In the genomic region with DNA sequence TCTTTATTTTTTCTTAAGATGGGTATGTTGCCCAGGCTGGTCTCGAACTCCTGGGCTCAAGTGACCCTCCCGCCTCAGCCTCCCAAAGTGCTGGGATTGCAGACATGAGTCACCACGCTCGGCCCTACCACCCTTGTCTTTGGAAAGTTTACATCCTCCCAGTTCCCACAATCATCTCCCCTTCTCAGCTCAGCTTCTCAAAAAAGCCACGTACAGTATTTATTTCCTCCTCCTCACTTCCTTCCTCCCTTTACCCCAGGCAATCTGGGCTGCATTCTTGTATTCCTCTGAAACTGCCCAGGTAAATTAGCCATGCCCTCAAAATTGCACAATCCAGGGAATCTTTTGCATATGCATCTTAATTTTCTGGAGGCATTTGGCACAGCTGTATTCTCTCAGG, we compare ENCODE assay signal across 13 cellular contexts. TPM values are rescaled to one million over a fixed set of nuclear protein-coding genes. Genes with fewer than 3 reads are reported as not detected.
DNase-seq lines count a peak whose midpoint lies in the region; ATAC-seq, FAIRE-seq and TF ChIP-seq lines count a peak whose summit lies in the region.
"Had no signal": no experiment of that assay in that cellular context is flagged by ENCODE, and none has a peak within 500 bp of the region (broad histone marks: within the 10 kb centered on the region; RNA-seq: fewer than 3 reads in every experiment).

No MANE protein-coding gene starts in this region.

- CTCF ChIA-PET in CD4-positive, alpha-beta T cell (lab: Charles Lee): no interaction called here

- in situ Hi-C loops in ACHN (cut with HindIII; ENCODE audit: low pct_ligation_motif_present, low pct_unique_long_range_greater_than_20kb, low sequenced_read_pairs): no loop called here

- no peak overlapping the region for H3K4me3 ChIP-seq in astrocyte (ENCODE audit: insufficient read depth, low read depth, low read length)

- DNase-seq in CD4-positive, alpha-beta T cell: no peak
- no peak for DNase-seq in astrocyte (ENCODE audit: low read depth)
- DNase-seq in naive B cell: no peak
- no peak for DNase-seq in ACHN
- DNase-seq in occipital lobe (lab: John Stamatoyannopoulos, UW): no peak
- DNase-seq in SHP77 treated with DMSO at 0.1 percent for 48 hours (lab: John Stamatoyannopoulos, UW): no peak
- no peak for DNase-seq in superior temporal gyrus (ENCODE audit: extremely low spot score)
- DNase-seq: activated T-cell treated with anti-CD3 and anti-CD28 coated beads, Interleukin-2, amount 50 U/mL, for 72 hours; HCEC 1CT; nephron progenitor cell had no signal

- no peaks in the 10 kb centered on the region for H3K27me3 ChIP-seq in CD4-positive, alpha-beta T cell (ENCODE audit: control insufficient read depth, insufficient read depth, low read length)
- no peaks in the 10 kb centered on the region for H3K27me3 ChIP-seq in astrocyte (ENCODE audit: insufficient read depth, low read length)

- peak overlapping the region; percentile 18 for H3K27ac Mint-ChIP-seq in CD4-positive, alpha-beta T cell
- H3K27ac Mint-ChIP-seq in astrocyte (ENCODE audit: unreplicated experiment): peak overlapping the region; percentile 22
- peak overlapping the region in 4 of 6 donors; percentile 1 to 90 (median 84) for H3K27ac Mint-ChIP-seq in naive B cell
- H3K27ac Mint-ChIP-seq: nephron progenitor cell had no signal

- no peaks in the 10 kb centered on the region for H3K36me3 ChIP-seq in astrocyte (ENCODE audit: insufficient read depth, low read length)

- H3K4me3 Mint-ChIP-seq in CD4-positive, alpha-beta T cell: peak overlapping the region; percentile 2
- no peak overlapping the region for H3K4me3 Mint-ChIP-seq in astrocyte (ENCODE audit: unreplicated experiment)
- peak overlapping the region in 4 of 8 donors; percentile 1 to 56 (median 17) for H3K4me3 Mint-ChIP-seq in naive B cell
- H3K4me3 Mint-ChIP-seq: activated T-cell treated with anti-CD3 and anti-CD28 coated beads, Interleukin-2, amount 50 U/mL, for 72 hours; nephron progenitor cell had no signal

- peaks cover 15% of the 10 kb centered on the region for H3K4me1 Mint-ChIP-seq in CD4-positive, alpha-beta T cell (ENCODE audit: low read depth)
- peaks cover 10% of the 10 kb centered on the region for H3K4me1 Mint-ChIP-seq in astrocyte (ENCODE audit: low read depth, unreplicated experiment)
- peaks cover 16 to 27% (median 20%) of the 10 kb centered on the region in 3 donors for H3K4me1 Mint-ChIP-seq in naive B cell

- no peaks in the 10 kb centered on the region for H4K20me1 ChIP-seq in astrocyte (ENCODE audit: insufficient read depth, low read length)

- no peaks in the 10 kb centered on the region for H3K36me3 Mint-ChIP-seq in CD4-positive, alpha-beta T cell (ENCODE audit: low read depth)
- H3K36me3 Mint-ChIP-seq in astrocyte (ENCODE audit: low read depth, unreplicated experiment) (no peaks in the 10 kb centered on the region), naive B cell (no peaks in the 10 kb centered on the region)

- POLR2A ChIA-PET in CD4-positive, alpha-beta T cell (lab: Charles Lee): no interaction called here

- no peaks in the 10 kb centered on the region for H3K79me2 ChIP-seq in astrocyte (ENCODE audit: insufficient read depth, low read length)

- intact Hi-C loops in CD4-positive, alpha-beta T cell (cut with DNase I, micrococcal nuclease): loop anchor here in 1 of 2 experiments (10.0 kb wide), 1 partner anchor 66 kb away; no protein-coding TSS in a partner anchor

- no peak for FAIRE-seq in astrocyte (lab: Jason Lieb, UNC)
- FAIRE-seq: RCC 7860 had no signal

- TF ChIP-seq RAD21 in Ishikawa (IDR thresholded peaks at IDR 0.05; ENCODE audit: low read depth): no peak

- no peak overlapping the region for H3K9ac ChIP-seq in astrocyte (ENCODE audit: low read length)

- no peak for ATAC-seq in CD4-positive, alpha-beta T cell (ENCODE audit: poor library complexity)
- peak in 1 of 2 donors; percentile 35 for ATAC-seq in naive B cell (ENCODE audit: low read depth in 2 of 2)
- ATAC-seq: activated CD4-positive, CD25-positive, alpha-beta regulatory T cell treated with anti-CD3 and anti-CD28 coated beads, Interleukin-2, amount 50 U/mL, for 24 hours; activated T-cell treated with anti-CD3 and anti-CD28 coated beads, Interleukin-2, amount 50 U/mL, for 72 hours had no signal

- H3K27ac ChIP-seq in CD4-positive, alpha-beta T cell (ENCODE audit: low read depth, low read length): no peak overlapping the region
- H3K27ac ChIP-seq in astrocyte (ENCODE audit: low read depth, low read length): no peak overlapping the region

- no peak overlapping the region for H2AFZ ChIP-seq in astrocyte (ENCODE audit: low read depth, low read length)

- H3K27me3 Mint-ChIP-seq in CD4-positive, alpha-beta T cell: no peaks in the 10 kb centered on the region
- H3K27me3 Mint-ChIP-seq in astrocyte (ENCODE audit: low read depth, unreplicated experiment) (peaks cover 9% of the 10 kb centered on the region), naive B cell (no peaks in the 10 kb centered on the region)

- no peaks in the 10 kb centered on the region for H3K9me3 ChIP-seq in CD4-positive, alpha-beta T cell (ENCODE audit: control insufficient read depth, low read length)
- no peaks in the 10 kb centered on the region for H3K9me3 ChIP-seq in astrocyte (ENCODE audit: insufficient read depth, low read depth, low read length)

- TF ChIP-seq CTCF in CD4-positive, alpha-beta T cell (IDR thresholded peaks at IDR 0.05): no peak
- TF ChIP-seq CTCF in astrocyte (IDR thresholded peaks at IDR 0.05; ENCODE audit: insufficient read depth, low read depth, low read length): no peak

- TF ChIP-seq EP300 in Ishikawa (IDR thresholded peaks at IDR 0.05; ENCODE audit: borderline replicate concordance): no peak

- H3K9me3 Mint-ChIP-seq in CD4-positive, alpha-beta T cell: no peaks in the 10 kb centered on the region
- H3K9me3 Mint-ChIP-seq in astrocyte (ENCODE audit: unreplicated experiment) (peaks cover under 1% of the 10 kb centered on the region), naive B cell (no peaks in the 10 kb centered on the region)
- H3K9me3 Mint-ChIP-seq: activated T-cell treated with anti-CD3 and anti-CD28 coated beads, Interleukin-2, amount 50 U/mL, for 72 hours; nephron progenitor cell had no signal

- H3K4me2 ChIP-seq in astrocyte (ENCODE audit: low read length): no peak overlapping the region

- H3K4me1 ChIP-seq in astrocyte (ENCODE audit: insufficient read depth, low read length): no peaks in the 10 kb centered on the region

TF ChIP-seq in Ishikawa, 13 proteins besides CTCF, POLR2A, EP300 and RAD21:
- peak; percentile 40; the same call in 1 of the 2 replicates for TF ChIP-seq CEBPB (IDR thresholded peaks at IDR 0.05)
- no peak for TF ChIP-seq ZBTB7A (IDR thresholded peaks at IDR 0.05; ENCODE audit: low read depth)

RNA-seq across cellular contexts. Expression of a gene that starts 7.4 kb away (rescaled TPM):
- total RNA-seq in CD4-positive, alpha-beta T cell: 10 to 100 TPM; 22.8 to 23.0 TPM
- total RNA-seq in astrocyte (19.2 and 20.8 TPM in 2 replicates), occipital lobe (52.9 TPM)
- polyA plus RNA-seq in naive B cell (ENCODE audit: low read depth in 6 of 6): 10 to 100 TPM in 2 of 6 donors, 1 to 10 TPM in 4; 5.0 to 10.8 (median 7.1) TPM

Comparison
In these comparisons a context has a peak if more than half of its experiments do, and no peak if none do; other contexts are left out.
1. H3K27ac Mint-ChIP-seq: peak in every context shown above with its lines; median percentile 84 in naive B cell; 22 in astrocyte; 18 in CD4-positive, alpha-beta T cell.